Comparison of ENCODE assay signal across 1 cellular context in genomic region chr20:57378646-57379262, GRCh38.
A peak's percentile ranks its signal among the peaks of the same experiment; 100 is the strongest.
TF ChIP-seq lines count a peak whose summit lies in the region.

No MANE protein-coding gene starts in this region.

TF ChIP-seq in HepG2, 621 proteins besides CTCF, POLR2A, EP300 and RAD21:
- TF ChIP-seq ZNF720 (CRISPR knock-in tag; IDR thresholded peaks at IDR 0.05) (no peak), RBM22 (optimal IDR thresholded peaks at IDR 0.05; ENCODE audit: low read length) (peak; percentile 77)
TF ChIP-seq in HepG2: peak in this region for 1.
